Comparison of ENCODE assay signal across 1 cellular context in genomic region chr9:70080481-70081119, GRCh38.
TF ChIP-seq lines count a peak whose summit lies in the region.

No MANE protein-coding gene starts in this region.

TF ChIP-seq in endothelial cell of umbilical vein, 7 proteins besides CTCF, POLR2A, EP300 and RAD21 (continued from another document):
- TF ChIP-seq JUN (IDR thresholded peaks at IDR 0.05; ENCODE audit: borderline replicate concordance, insufficient read depth, insufficient read length, low read depth): no peak
- TF ChIP-seq POLR2AphosphoS5 (IDR thresholded peaks at IDR 0.05; ENCODE audit: insufficient read depth, low read depth, low read length): no peak
